8 cellular contexts compared by ENCODE assay signal in genomic region chr15:31236184-31237041, GRCh38.
DNase-seq lines count a peak whose midpoint lies in the region; ATAC-seq and TF ChIP-seq lines count a peak whose summit lies in the region.

No MANE protein-coding gene starts in this region.

- H3K9me3 Mint-ChIP-seq in T-cell, result no peaks in the 10 kb centered on the region

- peak; percentile 83 for DNase-seq in NCI-H1092 (lab: John Stamatoyannopoulos, UW)
- peak; percentile 84 for DNase-seq in hepatocyte (ENCODE audit: low spot score)
- no peak for DNase-seq in T-cell
- no peak for DNase-seq in stimulated activated CD4-positive, alpha-beta T cell treated with anti-CD3 and anti-CD28 coated beads, Interleukin-4, amount 100 ng/mL, for 1 hour

- H3K36me3 ChIP-seq in ACC112 (ENCODE audit: insufficient read depth, low read length) (no peaks in the 10 kb centered on the region), hepatocyte (replicated peaks; ENCODE audit: insufficient read depth, low read depth) (no peaks in the 10 kb centered on the region)

- H3K9me3 ChIP-seq in hepatocyte (ENCODE audit: low read depth), result no peaks in the 10 kb centered on the region

- H3K79me2 ChIP-seq in ACC112 (ENCODE audit: control insufficient read depth, insufficient read depth, low read length, unreplicated experiment) (no peaks in the 10 kb centered on the region), hepatocyte (no peaks in the 10 kb centered on the region)

- no peaks in the 10 kb centered on the region for H3K27me3 Mint-ChIP-seq in T-cell

- no peaks in the 10 kb centered on the region for H4K20me1 ChIP-seq in hepatocyte (ENCODE audit: insufficient read depth, poor library complexity, severe bottlenecking)

- peaks cover 21 to 34% (median 26%) of the 10 kb centered on the region in 3 donors for H3K4me1 Mint-ChIP-seq in T-cell

- H3K4me3 ChIP-seq in ACC112 (ENCODE audit: low read depth, low read length) (peak overlapping the region; percentile 62), hepatocyte (no peak overlapping the region), skin epidermis (no peak overlapping the region)

- H3K27me3 ChIP-seq in ACC112 (ENCODE audit: insufficient read depth, low read length), result 0 out of 2 replicates have a peak, but pooled peaks cover 4% of the 10 kb centered on the region
- no peaks in the 10 kb centered on the region for H3K27me3 ChIP-seq in hepatocyte

- POLR2A ChIA-PET in T-cell (lab: Charles Lee), result no interaction called here

- ATAC-seq in GM21360 (IDR thresholded peaks at IDR 0.05; ENCODE audit: unreplicated experiment) (peak; percentile 48), T-cell (replicated peaks in 1 of 4) (no peak)

- H3K4me3 Mint-ChIP-seq in T-cell, result no peak overlapping the region

- H3K27ac ChIP-seq in ACC112 (ENCODE audit: low read depth, low read length) (peak overlapping the region; percentile 71), angular gyrus (ENCODE audit: low read depth, low read length) (peak overlapping the region; percentile 41), hepatocyte (peak overlapping the region; percentile 80), skin epidermis (peak overlapping the region in 19 of 21 experiments; percentile 1 to 78 (median 56))

- no peak for TF ChIP-seq CTCF in hepatocyte (IDR thresholded peaks at IDR 0.05; ENCODE audit: poor library complexity)

- H3K4me2 ChIP-seq in hepatocyte, result peak overlapping the region; percentile 59

- no peaks in the 10 kb centered on the region for H3K36me3 Mint-ChIP-seq in T-cell

- 59% methylated on average over 19 of the region's 19 CpGs for WGBS in hepatocyte (ENCODE audit: low lambda C conversion rate, missing lambda C conversion rate)

- CTCF ChIA-PET in T-cell (lab: Charles Lee), result interaction anchor here in 1 of 2 donors (0.6 kb wide), 1 partner anchor 31 kb away, joined by 4 read pairs; no protein-coding TSS in a partner anchor

- no peaks in the 10 kb centered on the region for H3K9me2 ChIP-seq in hepatocyte (replicated peaks; ENCODE audit: insufficient read depth)

- H3K4me1 ChIP-seq in ACC112 (ENCODE audit: control insufficient read depth, insufficient read depth, low read length, unreplicated experiment) (peaks cover 19% of the 10 kb centered on the region), hepatocyte (ENCODE audit: insufficient read depth) (peaks cover 6% of the 10 kb centered on the region)

- H2AFZ ChIP-seq in ACC112 (ENCODE audit: low read length, unreplicated experiment) (peak overlapping the region; percentile 97), hepatocyte (no peak overlapping the region)

- H3K27ac Mint-ChIP-seq in T-cell, result no peak overlapping the region

Comparison
In these comparisons a context has a peak if more than half of its experiments do, and no peak if none do; other contexts are left out.
1. DNase-seq: peak in NCI-H1092 (single experiment) and hepatocyte (single experiment); none in T-cell (0 of 34) and stimulated activated CD4-positive, alpha-beta T cell treated with anti-CD3 and anti-CD28 coated beads, Interleukin-4, amount 100 ng/mL, for 1 hour (single experiment).
2. Peak in every context shown above with its lines, with median percentiles within 50 percentile points of each other: H3K27ac ChIP-seq.